In genomic region chr11:43942651-43943356, GRCh38 we compare ENCODE assay signal across 8 cellular contexts. TPM values are rescaled to one million over a fixed set of nuclear protein-coding genes. Genes with fewer than 3 reads are reported as not detected.
DNase-seq lines count a peak whose midpoint lies in the region; ATAC-seq, FAIRE-seq and TF ChIP-seq lines count a peak whose summit lies in the region.

No MANE protein-coding gene starts in this region.

- H3K36me3 ChIP-seq in BE2C (peaks cover 34% of the 10 kb centered on the region), GM23338 (ENCODE audit: insufficient read depth) (no peaks in the 10 kb centered on the region)

- H3K9me3 ChIP-seq in BE2C, result no peaks in the 10 kb centered on the region

- H3K27me3 ChIP-seq in BE2C, result no peaks in the 10 kb centered on the region
- H3K27me3 ChIP-seq in GM23338 (ENCODE audit: insufficient read depth), result peaks cover 60% of the 10 kb centered on the region

- H4K20me1 ChIP-seq in GM23338 (replicated peaks; ENCODE audit: insufficient read depth), result no peaks in the 10 kb centered on the region

- DNase-seq in BE2C, result peak; percentile 28
- DNase-seq in GM23338 (ENCODE audit: low spot score), result peak; percentile 48
- DNase-seq in fibroblast of mammary gland (ENCODE audit: low read depth), result no peak
- peak; percentile 51 for DNase-seq in nephron progenitor cell
- no peak for DNase-seq in stimulated activated CD8-positive, alpha-beta memory T cell treated with anti-CD3 and anti-CD28 coated beads, Interleukin-4, amount 100 ng/mL, for 48 hours
- no peak for DNase-seq in GM12891 (ENCODE audit: insufficient read length, low spot score)

- no peak for TF ChIP-seq POLR2A in GM12891 (IDR thresholded peaks at IDR 0.05; ENCODE audit: low read depth, low read length)

- H3K9me2 ChIP-seq in GM23338 (ENCODE audit: insufficient read depth), result no peaks in the 10 kb centered on the region

- H3K4me1 ChIP-seq in BE2C (peaks cover 7% of the 10 kb centered on the region), GM23338 (ENCODE audit: insufficient read depth) (peaks cover 12% of the 10 kb centered on the region; the same call in 1 of the 2 replicates)

- H3K4me1 Mint-ChIP-seq in GM23338 (peaks cover 16% of the 10 kb centered on the region), nephron progenitor cell (peaks cover 36% of the 10 kb centered on the region)

- no peak overlapping the region for H3K27ac ChIP-seq in GM23338 (ENCODE audit: low read depth)

- H3F3A ChIP-seq in GM23338 (replicated peaks; ENCODE audit: low read depth), result no peaks in the 10 kb centered on the region

- no peak for FAIRE-seq in GM12891 (lab: Jason Lieb, UNC)

- H3K4me3 Mint-ChIP-seq in GM23338 (peak overlapping the region; percentile 68), nephron progenitor cell (peak overlapping the region; percentile 78)

- H3K27ac Mint-ChIP-seq in GM23338, result no peak overlapping the region
- no peak overlapping the region for H3K27ac Mint-ChIP-seq in nephron progenitor cell

- H3K4me3 ChIP-seq in BE2C (ENCODE audit: low read depth, low read length) (peak overlapping the region; percentile 84), GM23338 (peak overlapping the region; percentile 66), WI38 (ENCODE audit: low read depth, low read length) (peak overlapping the region; percentile 56), fibroblast of mammary gland (ENCODE audit: control insufficient read depth, low read depth, low read length) (peak overlapping the region; percentile 37)

- peak; percentile 5; the same call in 2 of the 3 replicates for ATAC-seq in GM23338
- no peak for ATAC-seq in HG03097 (IDR thresholded peaks at IDR 0.05; ENCODE audit: low FRiP score, unreplicated experiment)

- peak overlapping the region; percentile 96 for H2AFZ ChIP-seq in GM23338

- no peaks in the 10 kb centered on the region for H3K79me2 ChIP-seq in GM23338 (replicated peaks; ENCODE audit: insufficient read depth)

- H3K36me3 Mint-ChIP-seq in GM23338 (ENCODE audit: low read depth) (peaks cover 3% of the 10 kb centered on the region; the same call in 2 of the 3 replicates), nephron progenitor cell (ENCODE audit: low read depth) (no peaks in the 10 kb centered on the region)

- no peak for TF ChIP-seq CTCF in BE2C (IDR thresholded peaks at IDR 0.05; ENCODE audit: low read depth, low read length)
- no peak for TF ChIP-seq CTCF in GM23338 (conservative IDR thresholded peaks at IDR 0.05; ENCODE audit: low read depth in 2 of 2)
- no peak for TF ChIP-seq CTCF in WI38 (IDR thresholded peaks at IDR 0.05; ENCODE audit: low read depth, low read length)
- TF ChIP-seq CTCF in fibroblast of mammary gland (conservative IDR thresholded peaks at IDR 0.05; ENCODE audit: control insufficient read depth, insufficient read depth, low read depth, low read length), result no peak
- no peak for TF ChIP-seq CTCF in nephron progenitor cell (IDR thresholded peaks at IDR 0.05)

- H3K4me2 ChIP-seq in GM23338, result peak overlapping the region; percentile 93

- H3K9me3 Mint-ChIP-seq in GM23338, result peaks cover 2% of the 10 kb centered on the region; the same call in 1 of the 3 replicates
- H3K9me3 Mint-ChIP-seq in nephron progenitor cell, result no peaks in the 10 kb centered on the region

- H3K27me3 Mint-ChIP-seq in GM23338 (ENCODE audit: insufficient read depth, low read depth, poor library complexity) (peaks cover 60% of the 10 kb centered on the region), nephron progenitor cell (ENCODE audit: low read depth, poor library complexity) (peaks cover 88% of the 10 kb centered on the region)

TF ChIP-seq in GM23338, 12 proteins besides CTCF, POLR2A, EP300 and RAD21:
- no peak for TF ChIP-seq STAT1 (IDR thresholded peaks at IDR 0.05; ENCODE audit: unreplicated experiment)
- peak; percentile 73 for TF ChIP-seq EZH2phosphoT487 (IDR thresholded peaks at IDR 0.05; ENCODE audit: unreplicated experiment)
- TF ChIP-seq EZH2 (IDR thresholded peaks at IDR 0.05; ENCODE audit: low read depth, unreplicated experiment), result peak; percentile 56

TF ChIP-seq in GM12891, 5 proteins besides CTCF, POLR2A, EP300 and RAD21:
- TF ChIP-seq SPI1 (IDR thresholded peaks at IDR 0.05; ENCODE audit: low read depth, low read length), result no peak
- no peak for TF ChIP-seq TAF1 (IDR thresholded peaks at IDR 0.05; ENCODE audit: low read depth, low read length)
- no peak for TF ChIP-seq PAX5 (IDR thresholded peaks at IDR 0.05; ENCODE audit: insufficient read depth, low read length, severe bottlenecking)
- TF ChIP-seq POU2F2 (IDR thresholded peaks at IDR 0.05; ENCODE audit: low read depth, low read length), result no peak
- TF ChIP-seq POLR2AphosphoS5 (IDR thresholded peaks at IDR 0.05; ENCODE audit: low read depth, low read length), result no peak

RNA-seq across cellular contexts. Expression of gene C11orf96, which starts 0.4 kb away (rescaled TPM):
- polyA plus RNA-seq in BE2C (2012; ENCODE audit: insufficient read depth, insufficient read length, low read depth), result 125 TPM
- total RNA-seq in GM23338 (2014; rRNA removed; shearing (Covaris generic)), result 2.5 and 2.6 TPM in 2 replicates
- polyA plus RNA-seq in GM23338 (2016; fragmentation: Nextera tagmentation; extraction: Ambion mirVana), result 0.31 and 1.4 TPM in 2 replicates
- 0.51 TPM for polyA plus RNA-seq in GM12891 (2012; ENCODE audit: low read depth, missing spikeins)

Comparison
In these comparisons a context has a peak if more than half of its experiments do, and no peak if none do; other contexts are left out.
1. DNase-seq: peak in BE2C (single experiment), GM23338 (single experiment) and nephron progenitor cell (single experiment); none in fibroblast of mammary gland (single experiment), stimulated activated CD8-positive, alpha-beta memory T cell treated with anti-CD3 and anti-CD28 coated beads, Interleukin-4, amount 100 ng/mL, for 48 hours (single experiment) and GM12891 (single experiment).
2. Peak in every context shown above with its lines, with median percentiles within 50 percentile points of each other: H3K4me3 ChIP-seq.